In the genomic region with DNA sequence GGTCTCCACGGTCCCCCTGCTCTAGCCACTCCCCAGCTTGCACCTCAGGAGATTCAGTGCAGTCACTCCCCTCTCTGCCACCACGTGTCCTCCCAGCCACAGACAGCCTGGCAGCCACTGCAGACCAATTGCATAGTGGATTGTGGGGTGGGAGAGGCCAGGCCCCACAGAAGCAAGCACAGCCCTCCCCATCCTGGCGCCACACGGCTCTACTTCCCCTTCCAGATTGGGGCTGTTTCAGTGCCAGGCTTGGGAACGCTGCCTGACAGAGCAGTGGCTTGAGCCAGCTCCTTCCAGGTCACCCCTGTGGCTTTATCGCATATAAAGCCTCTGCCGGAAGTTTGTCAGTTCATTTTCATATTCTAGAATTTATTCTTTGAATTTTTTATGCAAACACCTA, we compare ENCODE assay signal across 1 cellular context.
TF ChIP-seq lines count a peak whose summit lies in the region.

No MANE protein-coding gene starts in this region.

TF ChIP-seq in H1, 55 proteins besides CTCF, POLR2A, EP300 and RAD21:
- no peak for TF ChIP-seq TAF1 (IDR thresholded peaks at IDR 0.05; ENCODE audit: low read depth, low read length)
- no peak for TF ChIP-seq CHD2 (IDR thresholded peaks at IDR 0.05; ENCODE audit: low read length)
- TF ChIP-seq BACH1 (IDR thresholded peaks at IDR 0.05; ENCODE audit: low read length) = no peak
- no peak for TF ChIP-seq FOSL1 (IDR thresholded peaks at IDR 0.05; ENCODE audit: insufficient read depth, low read depth, low read length)
- no peak for TF ChIP-seq RNF2 (IDR thresholded peaks at IDR 0.05; ENCODE audit: borderline replicate concordance, low read depth, low read length, missing control alignments, poor library complexity, severe bottlenecking)
- no peak for TF ChIP-seq TCF12 (IDR thresholded peaks at IDR 0.05; ENCODE audit: low read depth, low read length)
- no peak for TF ChIP-seq MAFK (IDR thresholded peaks at IDR 0.05; ENCODE audit: low read depth, low read length)
- TF ChIP-seq, protein P1, sequence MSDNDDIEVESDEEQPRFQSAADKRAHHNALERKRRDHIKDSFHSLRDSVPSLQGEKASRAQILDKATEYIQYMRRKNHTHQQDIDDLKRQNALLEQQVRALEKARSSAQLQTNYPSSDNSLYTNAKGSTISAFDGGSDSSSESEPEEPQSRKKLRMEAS (IDR thresholded peaks at IDR 0.05) = no peak
- TF ChIP-seq ZNF274 (IDR thresholded peaks at IDR 0.05; ENCODE audit: borderline replicate concordance, extremely low read depth, low read length) = no peak
- no peak for TF ChIP-seq NANOG (IDR thresholded peaks at IDR 0.05; ENCODE audit: insufficient read depth, low read depth, low read length, poor library complexity, severe bottlenecking)
- TF ChIP-seq RXRA (IDR thresholded peaks at IDR 0.05; ENCODE audit: insufficient read depth, low read depth, low read length) = no peak
- no peak for TF ChIP-seq CEBPB (IDR thresholded peaks at IDR 0.05; ENCODE audit: low read depth, low read length)
- TF ChIP-seq SP1 (IDR thresholded peaks at IDR 0.05; ENCODE audit: low read depth, low read length) = no peak
- no peak for TF ChIP-seq ASH2L (IDR thresholded peaks at IDR 0.05; ENCODE audit: low read length)
- TF ChIP-seq CBX5 (IDR thresholded peaks at IDR 0.05; ENCODE audit: low read depth, low read length) = no peak
- no peak for TF ChIP-seq HDAC6 (IDR thresholded peaks at IDR 0.05; ENCODE audit: low read depth, low read length)
